1 cellular context compared by ENCODE assay signal in the genomic region with DNA sequence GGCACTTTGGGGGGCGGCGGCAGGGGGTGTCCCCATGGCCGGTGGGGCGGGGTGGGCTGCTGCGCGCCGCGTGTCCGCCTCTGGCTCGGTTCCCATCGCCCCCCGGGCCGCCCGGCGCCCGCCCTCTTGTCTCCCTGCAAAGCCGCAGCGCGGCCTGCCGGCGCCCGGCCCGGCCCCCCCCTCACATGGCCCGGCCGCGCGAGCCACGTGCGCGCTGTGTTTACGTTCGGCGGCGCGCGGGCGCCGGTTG.
TF ChIP-seq lines count a peak whose summit lies in the region.

No MANE protein-coding gene starts in this region.

TF ChIP-seq in GM12878, 131 proteins besides CTCF, POLR2A, EP300 and RAD21:
- TF ChIP-seq TAF1 (IDR thresholded peaks at IDR 0.05; ENCODE audit: borderline replicate concordance, low read depth, low read length) = 0 out of 2 replicates have a peak, but pooled peaks have one; percentile 22
- 0 out of 2 replicates have a peak, but pooled peaks have one; percentile 63 for TF ChIP-seq SIN3A (IDR thresholded peaks at IDR 0.05; ENCODE audit: low read depth, low read length)
- TF ChIP-seq SMC3 (IDR thresholded peaks at IDR 0.05; ENCODE audit: borderline replicate concordance, low read length) = no peak
- TF ChIP-seq, protein P1, sequence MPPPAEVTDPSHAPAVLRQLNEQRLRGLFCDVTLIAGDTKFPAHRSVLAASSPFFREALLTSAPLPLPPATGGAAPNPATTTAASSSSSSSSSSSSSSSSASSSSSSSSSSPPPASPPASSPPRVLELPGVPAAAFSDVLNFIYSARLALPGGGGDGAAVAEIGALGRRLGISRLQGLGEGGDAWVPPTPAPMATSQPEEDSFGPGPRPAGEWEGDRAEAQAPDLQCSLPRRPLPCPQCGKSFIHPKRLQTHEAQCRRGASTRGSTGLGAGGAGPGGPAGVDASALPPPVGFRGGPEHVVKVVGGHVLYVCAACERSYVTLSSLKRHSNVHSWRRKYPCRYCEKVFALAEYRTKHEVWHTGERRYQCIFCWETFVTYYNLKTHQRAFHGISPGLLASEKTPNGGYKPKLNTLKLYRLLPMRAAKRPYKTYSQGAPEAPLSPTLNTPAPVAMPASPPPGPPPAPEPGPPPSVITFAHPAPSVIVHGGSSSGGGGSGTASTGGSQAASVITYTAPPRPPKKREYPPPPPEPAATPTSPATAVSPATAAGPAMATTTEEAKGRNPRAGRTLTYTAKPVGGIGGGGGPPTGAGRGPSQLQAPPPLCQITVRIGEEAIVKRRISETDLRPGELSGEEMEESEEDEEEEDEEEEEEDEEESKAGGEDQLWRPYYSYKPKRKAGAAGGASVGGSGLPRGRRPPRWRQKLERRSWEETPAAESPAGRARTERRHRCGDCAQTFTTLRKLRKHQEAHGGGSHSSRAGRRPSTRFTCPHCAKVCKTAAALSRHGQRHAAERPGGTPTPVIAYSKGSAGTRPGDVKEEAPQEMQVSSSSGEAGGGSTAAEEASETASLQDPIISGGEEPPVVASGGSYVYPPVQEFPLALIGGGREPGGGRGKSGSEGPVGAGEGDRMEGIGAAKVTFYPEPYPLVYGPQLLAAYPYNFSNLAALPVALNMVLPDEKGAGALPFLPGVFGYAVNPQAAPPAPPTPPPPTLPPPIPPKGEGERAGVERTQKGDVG (CRISPR knock-in tag; IDR thresholded peaks at IDR 0.05) = no peak
- TF ChIP-seq TCF12 (IDR thresholded peaks at IDR 0.05; ENCODE audit: low read depth, low read length) = 0 out of 2 replicates have a peak, but pooled peaks have one; percentile 5
- TF ChIP-seq, protein P2, sequence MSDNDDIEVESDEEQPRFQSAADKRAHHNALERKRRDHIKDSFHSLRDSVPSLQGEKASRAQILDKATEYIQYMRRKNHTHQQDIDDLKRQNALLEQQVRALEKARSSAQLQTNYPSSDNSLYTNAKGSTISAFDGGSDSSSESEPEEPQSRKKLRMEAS (IDR thresholded peaks at IDR 0.05; ENCODE audit: low read depth, low read length) = peak; percentile 93; the same call in 1 of the 2 replicates
- TF ChIP-seq MXI1 (IDR thresholded peaks at IDR 0.05; ENCODE audit: low read depth, low read length) = peak; percentile 93; the same call in 1 of the 2 replicates
- TF ChIP-seq, protein P3, sequence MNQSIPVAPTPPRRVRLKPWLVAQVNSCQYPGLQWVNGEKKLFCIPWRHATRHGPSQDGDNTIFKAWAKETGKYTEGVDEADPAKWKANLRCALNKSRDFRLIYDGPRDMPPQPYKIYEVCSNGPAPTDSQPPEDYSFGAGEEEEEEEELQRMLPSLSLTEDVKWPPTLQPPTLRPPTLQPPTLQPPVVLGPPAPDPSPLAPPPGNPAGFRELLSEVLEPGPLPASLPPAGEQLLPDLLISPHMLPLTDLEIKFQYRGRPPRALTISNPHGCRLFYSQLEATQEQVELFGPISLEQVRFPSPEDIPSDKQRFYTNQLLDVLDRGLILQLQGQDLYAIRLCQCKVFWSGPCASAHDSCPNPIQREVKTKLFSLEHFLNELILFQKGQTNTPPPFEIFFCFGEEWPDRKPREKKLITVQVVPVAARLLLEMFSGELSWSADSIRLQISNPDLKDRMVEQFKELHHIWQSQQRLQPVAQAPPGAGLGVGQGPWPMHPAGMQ (IDR thresholded peaks at IDR 0.05; ENCODE audit: borderline replicate concordance) = no peak
- TF ChIP-seq YY1 (IDR thresholded peaks at IDR 0.05; ENCODE audit: low read depth, low read length) = peak; percentile 60; the same call in 1 of the 2 replicates
